19 cellular contexts compared by ENCODE assay signal in the genomic region with DNA sequence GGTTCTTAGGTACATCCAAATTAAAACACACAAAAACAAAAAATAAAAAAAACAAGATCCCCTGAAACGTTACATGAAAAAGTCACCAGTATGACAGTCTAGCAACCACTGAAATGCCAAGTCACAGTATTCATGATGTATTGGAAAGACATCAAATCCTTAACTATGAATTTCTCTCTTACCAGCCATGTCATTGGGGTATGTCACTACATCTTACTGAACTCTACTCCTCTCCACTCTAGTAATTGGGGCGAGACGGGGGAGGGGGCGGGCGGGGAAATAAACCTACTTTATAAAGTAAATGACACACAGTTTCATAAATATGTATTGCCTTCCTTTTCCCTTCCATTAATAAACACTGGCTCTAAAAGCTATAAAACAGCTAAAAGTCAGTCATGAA.
DNase-seq lines count a peak whose midpoint lies in the region; ATAC-seq lines count a peak whose summit lies in the region.
"Had no signal": no experiment of that assay in that cellular context is flagged by ENCODE, and none has a peak within 500 bp of the region (broad histone marks: within the 10 kb centered on the region; RNA-seq: fewer than 3 reads in every experiment).

No MANE protein-coding gene starts in this region.

- H3K36me3 Mint-ChIP-seq in activated T-cell treated with anti-CD3 and anti-CD28 coated beads, Interleukin-2, amount 50 U/mL, for 72 hours (ENCODE audit: insufficient read depth in 2 of 2): peaks cover 9 to 15% of the 10 kb centered on the region in 2 donors
- H3K36me3 Mint-ChIP-seq in activated T-cell treated with anti-CD3 and anti-CD28 coated beads, Interleukin-2, amount 50 U/mL, for 24 hours (ENCODE audit: low read depth): peaks cover 72% of the 10 kb centered on the region
- peaks cover 3% of the 10 kb centered on the region for H3K36me3 Mint-ChIP-seq in T-helper 17 cell (ENCODE audit: low read depth)
- peaks cover 3% of the 10 kb centered on the region for H3K36me3 Mint-ChIP-seq in central memory CD8-positive, alpha-beta T cell (ENCODE audit: insufficient read depth)

- DNase-seq in activated T-cell treated with anti-CD3 and anti-CD28 coated beads, Interleukin-2, amount 50 U/mL, for 72 hours: no peak
- DNase-seq in activated T-cell treated with anti-CD3 and anti-CD28 coated beads, Interleukin-2, amount 50 U/mL, for 24 hours: no peak
- DNase-seq in T-helper 17 cell (no peak), retina (no peak), hepatic stellate cell (ENCODE audit: low spot score) (no peak)
- DNase-seq in central memory CD8-positive, alpha-beta T cell (ENCODE audit: low spot score in 2 of 2): no peak
- DNase-seq: ACHN; AML-193; BE2C; Calu3; CD4-positive, alpha-beta memory T cell; COR-L47; DMS53; DMS79 treated with DMSO at 0.1 percent for 48 hours; GF-D8; GM23248; H7; HCEC 1CT had no signal

- ATAC-seq in activated T-cell treated with anti-CD3 and anti-CD28 coated beads, Interleukin-2, amount 50 U/mL, for 72 hours (replicated peaks in 1 of 2): peak in 1 of 2 donors; percentile 38
- no peak for ATAC-seq in T-helper 17 cell
- ATAC-seq in central memory CD8-positive, alpha-beta T cell (replicated peaks; ENCODE audit: extremely low read depth, poor library complexity, severe bottlenecking): no peak
- ATAC-seq: A549 had no signal

- H3K9me3 Mint-ChIP-seq in activated T-cell treated with anti-CD3 and anti-CD28 coated beads, Interleukin-2, amount 50 U/mL, for 72 hours: no peaks in the 10 kb centered on the region
- H3K9me3 Mint-ChIP-seq in activated T-cell treated with anti-CD3 and anti-CD28 coated beads, Interleukin-2, amount 50 U/mL, for 24 hours: peaks cover 2% of the 10 kb centered on the region
- H3K9me3 Mint-ChIP-seq in central memory CD8-positive, alpha-beta T cell: no peaks in the 10 kb centered on the region

- H3K27me3 Mint-ChIP-seq in activated T-cell treated with anti-CD3 and anti-CD28 coated beads, Interleukin-2, amount 50 U/mL, for 72 hours (ENCODE audit: low read depth): no peaks in the 10 kb centered on the region
- H3K27me3 Mint-ChIP-seq in activated T-cell treated with anti-CD3 and anti-CD28 coated beads, Interleukin-2, amount 50 U/mL, for 24 hours: no peaks in the 10 kb centered on the region
- no peaks in the 10 kb centered on the region for H3K27me3 Mint-ChIP-seq in T-helper 17 cell
- H3K27me3 Mint-ChIP-seq in central memory CD8-positive, alpha-beta T cell: no peaks in the 10 kb centered on the region
- H3K27me3 Mint-ChIP-seq: CD4-positive, alpha-beta memory T cell had no signal

- H3K4me3 Mint-ChIP-seq in activated T-cell treated with anti-CD3 and anti-CD28 coated beads, Interleukin-2, amount 50 U/mL, for 72 hours: peak overlapping the region in 1 of 2 donors; percentile 50
- H3K4me3 Mint-ChIP-seq in activated T-cell treated with anti-CD3 and anti-CD28 coated beads, Interleukin-2, amount 50 U/mL, for 24 hours: no peak overlapping the region
- H3K4me3 Mint-ChIP-seq in T-helper 17 cell: no peak overlapping the region
- H3K4me3 Mint-ChIP-seq in central memory CD8-positive, alpha-beta T cell: no peak overlapping the region
- H3K4me3 Mint-ChIP-seq: CD4-positive, alpha-beta memory T cell had no signal

- peaks cover 16% of the 10 kb centered on the region for H3K4me1 Mint-ChIP-seq in activated T-cell treated with anti-CD3 and anti-CD28 coated beads, Interleukin-2, amount 50 U/mL, for 72 hours (ENCODE audit: low read depth)
- peaks cover 33% of the 10 kb centered on the region for H3K4me1 Mint-ChIP-seq in activated T-cell treated with anti-CD3 and anti-CD28 coated beads, Interleukin-2, amount 50 U/mL, for 24 hours (ENCODE audit: low read depth)
- H3K4me1 Mint-ChIP-seq in T-helper 17 cell: peaks cover 5% of the 10 kb centered on the region
- H3K4me1 Mint-ChIP-seq in central memory CD8-positive, alpha-beta T cell: no peaks in the 10 kb centered on the region

- H3K27ac Mint-ChIP-seq in activated T-cell treated with anti-CD3 and anti-CD28 coated beads, Interleukin-2, amount 50 U/mL, for 72 hours: peak overlapping the region; percentile 81
- H3K27ac Mint-ChIP-seq in activated T-cell treated with anti-CD3 and anti-CD28 coated beads, Interleukin-2, amount 50 U/mL, for 24 hours: no peak overlapping the region
- peak overlapping the region; percentile 27 for H3K27ac Mint-ChIP-seq in T-helper 17 cell
- H3K27ac Mint-ChIP-seq in central memory CD8-positive, alpha-beta T cell (ENCODE audit: low read depth): peak overlapping the region; percentile 52
- H3K27ac Mint-ChIP-seq: CD4-positive, alpha-beta memory T cell had no signal

- no peaks in the 10 kb centered on the region for H3K9me3 ChIP-seq in T-helper 17 cell (ENCODE audit: control insufficient read depth, low read length, poor library complexity, severe bottlenecking)
- H3K9me3 ChIP-seq: A549, BE2C had no signal
